In genomic region chr16:81823111-81823510, GRCh38 we compare ENCODE assay signal across 9 cellular contexts. TPM values are rescaled to one million over a fixed set of nuclear protein-coding genes. Genes with fewer than 3 reads are reported as not detected.
DNase-seq lines count a peak whose midpoint lies in the region; ATAC-seq, FAIRE-seq and TF ChIP-seq lines count a peak whose summit lies in the region.
"Had no signal": no experiment of that assay in that cellular context is flagged by ENCODE, and none has a peak within 500 bp of the region (broad histone marks: within the 10 kb centered on the region; RNA-seq: fewer than 3 reads in every experiment).

No MANE protein-coding gene starts in this region.

- H3K27ac ChIP-seq in HL-60 (replicated peaks), result peak overlapping the region; percentile 76

- peak; percentile 71 for DNase-seq in CD14-positive monocyte (ENCODE audit: low spot score)
- DNase-seq in HL-60 (ENCODE audit: low read depth in 1 of 2, low spot score in 1 of 2), result peak in 1 of 2 experiments; percentile 76
- DNase-seq in glutamatergic neuron, result peak; percentile 32
- no peak for DNase-seq in type B pancreatic cell (ENCODE audit: extremely low spot score, unreplicated experiment)
- no peak for DNase-seq in NCI-H1417 (lab: John Stamatoyannopoulos, UW)
- DNase-seq in retina, result no peak
- no peak for DNase-seq in H54 (ENCODE audit: insufficient read length, low spot score)
- DNase-seq: DND-41 had no signal

- H3K4me3 Mint-ChIP-seq in CD14-positive monocyte (peak overlapping the region in 1 of 2 donors; percentile 87), glutamatergic neuron (ENCODE audit: unreplicated experiment) (no peak overlapping the region), type B pancreatic cell (no peak overlapping the region)

- no peaks in the 10 kb centered on the region for H3K27me3 ChIP-seq in HL-60 (ENCODE audit: insufficient read depth, poor library complexity, severe bottlenecking)

- ATAC-seq in GM19397 (IDR thresholded peaks at IDR 0.05; ENCODE audit: unreplicated experiment), result peak; percentile 58

- H3K9me3 Mint-ChIP-seq in CD14-positive monocyte (peaks cover 0 to 4% (median 1%) of the 10 kb centered on the region in 7 donors), glutamatergic neuron (ENCODE audit: unreplicated experiment) (no peaks in the 10 kb centered on the region), type B pancreatic cell (peaks cover 5% of the 10 kb centered on the region)

- H3K36me3 Mint-ChIP-seq in CD14-positive monocyte (peaks cover 36 to 54% of the 10 kb centered on the region in 2 donors), glutamatergic neuron (ENCODE audit: unreplicated experiment) (no peaks in the 10 kb centered on the region), type B pancreatic cell (no peaks in the 10 kb centered on the region)

- FAIRE-seq in H54 (lab: Jason Lieb, UNC), result no peak

- H3K27ac Mint-ChIP-seq in CD14-positive monocyte, result peak overlapping the region; percentile 68 to 94 (median 88)
- no peak overlapping the region for H3K27ac Mint-ChIP-seq in glutamatergic neuron (ENCODE audit: unreplicated experiment)
- peak overlapping the region; percentile 76 for H3K27ac Mint-ChIP-seq in type B pancreatic cell

- peaks cover 76% of the 10 kb centered on the region for H3K4me1 Mint-ChIP-seq in CD14-positive monocyte
- H3K4me1 Mint-ChIP-seq in glutamatergic neuron (ENCODE audit: low read depth, unreplicated experiment), result no peaks in the 10 kb centered on the region
- H3K4me1 Mint-ChIP-seq in type B pancreatic cell (ENCODE audit: unreplicated experiment), result peaks cover 5% of the 10 kb centered on the region

- H3K4me3 ChIP-seq in HL-60 (replicated peaks; ENCODE audit: insufficient read depth, low read length), result no peak overlapping the region

- intact Hi-C loops in CD14-positive monocyte (cut with micrococcal nuclease), result loop anchor here in 1 of 2 donors (5.0 kb wide), 1 partner anchor 41 kb away; no protein-coding TSS in a partner anchor

- no peak for TF ChIP-seq POLR2A in H54 (IDR thresholded peaks at IDR 0.05; ENCODE audit: low read depth, low read length)

- TF ChIP-seq CTCF in CD14-positive monocyte (IDR thresholded peaks at IDR 0.05) (no peak), HL-60 (IDR thresholded peaks at IDR 0.05; ENCODE audit: insufficient read depth, low read length) (no peak), glutamatergic neuron (IDR thresholded peaks at IDR 0.05; ENCODE audit: partially characterized antibody, unreplicated experiment) (no peak), type B pancreatic cell (conservative IDR thresholded peaks at IDR 0.05) (no peak)

- peaks cover 0 to 1% (median 0%) of the 10 kb centered on the region in 3 donors for H3K27me3 Mint-ChIP-seq in CD14-positive monocyte (ENCODE audit: low read depth in 3 of 3)
- H3K27me3 Mint-ChIP-seq in glutamatergic neuron (ENCODE audit: unreplicated experiment), result peaks cover 1% of the 10 kb centered on the region
- no peaks in the 10 kb centered on the region for H3K27me3 Mint-ChIP-seq in type B pancreatic cell

RNA-seq across cellular contexts. Expression of gene PLCG2, which starts 44.0 kb away (rescaled TPM):
- polyA plus RNA-seq in CD14-positive monocyte, result 10 to 100 TPM; 19.5 to 35.5 TPM
- 0.49 TPM for total RNA-seq in glutamatergic neuron (ENCODE audit: unreplicated experiment)
- 12.4 and 31.1 TPM in 2 replicates for total RNA-seq in type B pancreatic cell (ENCODE audit: low replicate concordance)

Comparison
In these comparisons a context has a peak if more than half of its experiments do, and no peak if none do; other contexts are left out.
1. DNase-seq: peak in CD14-positive monocyte (single experiment) and glutamatergic neuron (single experiment); none in type B pancreatic cell (single experiment), NCI-H1417 (0 of 3), retina (single experiment) and H54 (single experiment).